In genomic region chr1:78000546-78000945, GRCh38 we compare ENCODE assay signal across 1 cellular context.
TF ChIP-seq lines count a peak whose summit lies in the region.

No MANE protein-coding gene starts in this region.

TF ChIP-seq in SK-N-SH, 30 proteins besides CTCF, POLR2A, EP300 and RAD21:
- peak; percentile 30; the same call in 1 of the 2 replicates for TF ChIP-seq RXRA (IDR thresholded peaks at IDR 0.05; ENCODE audit: borderline replicate concordance, low read depth)
TF ChIP-seq in SK-N-SH: peak in this region for 1; not testable (repeated sequence) for 29.
